Comparison of ENCODE assay signal across 8 cellular contexts in genomic region chr11:35077709-35078695, GRCh38.
DNase-seq lines count a peak whose midpoint lies in the region; ATAC-seq and TF ChIP-seq lines count a peak whose summit lies in the region.

No MANE protein-coding gene starts in this region.

- peaks cover 0 to 5% of the 10 kb centered on the region in 2 donors for H3K36me3 Mint-ChIP-seq in activated T-cell treated with anti-CD3 and anti-CD28 coated beads, Interleukin-2, amount 50 U/mL, for 72 hours (ENCODE audit: insufficient read depth in 2 of 2)

- no peak for TF ChIP-seq CTCF in tibial artery (IDR thresholded peaks at IDR 0.05)

- intact Hi-C loops in right cardiac atrium (cut with DNase I), result no loop called here
- intact Hi-C loops in posterior cingulate gyrus (cut with DNase I), result no loop called here
- intact Hi-C loops in tibial artery (cut with DNase I; ENCODE audit: low total_unique reads), result no loop called here

- H3K4me3 ChIP-seq in mucosa of rectum (ENCODE audit: low read length in 2 of 2) (no peak overlapping the region), right cardiac atrium (ENCODE audit: low read length) (no peak overlapping the region), tibial artery (no peak overlapping the region)

- DNase-seq in GM04504 (ENCODE audit: low read depth) (peak; percentile 59), M059J (ENCODE audit: low read depth) (peak; percentile 94), right cardiac atrium (no peak), posterior cingulate gyrus (no peak), tibial artery (no peak)
- peak; percentile 50 to 54 for DNase-seq in activated T-cell treated with anti-CD3 and anti-CD28 coated beads, Interleukin-2, amount 50 U/mL, for 72 hours

- H3K27me3 ChIP-seq in mucosa of rectum (ENCODE audit: control insufficient read depth in 2 of 2, insufficient read depth in 2 of 2, low read length in 2 of 2), result no peaks in the 10 kb centered on the region
- no peaks in the 10 kb centered on the region for H3K27me3 ChIP-seq in right cardiac atrium (ENCODE audit: control insufficient read depth, insufficient read depth)
- no peaks in the 10 kb centered on the region for H3K27me3 ChIP-seq in tibial artery

- 69% methylated on average over 6 of the region's 6 CpGs for WGBS in right cardiac atrium

- peaks cover 6 to 19% of the 10 kb centered on the region in 2 donors for H3K4me1 ChIP-seq in mucosa of rectum (ENCODE audit: control insufficient read depth in 2 of 2, insufficient read depth in 2 of 2, low read length in 2 of 2)
- H3K4me1 ChIP-seq in right cardiac atrium (ENCODE audit: control insufficient read depth, insufficient read depth, low read length), result no peaks in the 10 kb centered on the region
- peaks cover 0 to 48% (median 21%) of the 10 kb centered on the region in 4 donors for H3K4me1 ChIP-seq in tibial artery

- no peaks in the 10 kb centered on the region for H3K27me3 Mint-ChIP-seq in activated T-cell treated with anti-CD3 and anti-CD28 coated beads, Interleukin-2, amount 50 U/mL, for 72 hours (ENCODE audit: low read depth)

- no peaks in the 10 kb centered on the region for H3K36me3 ChIP-seq in mucosa of rectum (ENCODE audit: control insufficient read depth in 2 of 2, insufficient read depth in 2 of 2, low read length in 2 of 2)
- no peaks in the 10 kb centered on the region for H3K36me3 ChIP-seq in tibial artery

- peaks cover 0 to 5% of the 10 kb centered on the region in 2 donors for H3K9me3 Mint-ChIP-seq in activated T-cell treated with anti-CD3 and anti-CD28 coated beads, Interleukin-2, amount 50 U/mL, for 72 hours

- H3K4me3 Mint-ChIP-seq in activated T-cell treated with anti-CD3 and anti-CD28 coated beads, Interleukin-2, amount 50 U/mL, for 72 hours, result peak overlapping the region; percentile 67 to 89

- H3K27ac ChIP-seq in mucosa of rectum (ENCODE audit: low read depth in 2 of 2, low read length in 2 of 2) (peak overlapping the region; percentile 10 to 49), right cardiac atrium (ENCODE audit: low read length) (no peak overlapping the region), tibial artery (no peak overlapping the region)

- H3K9ac ChIP-seq in mucosa of rectum (ENCODE audit: low read depth in 1 of 2, low read length in 2 of 2), result peak overlapping the region in 1 of 2 donors; percentile 17

- ATAC-seq in GM21825 (IDR thresholded peaks at IDR 0.05; ENCODE audit: unreplicated experiment) (peak; percentile 53), right cardiac atrium (no peak)
- peak; percentile 77 to 78 for ATAC-seq in activated T-cell treated with anti-CD3 and anti-CD28 coated beads, Interleukin-2, amount 50 U/mL, for 72 hours (replicated peaks in 1 of 2)

- H3K4me1 Mint-ChIP-seq in activated T-cell treated with anti-CD3 and anti-CD28 coated beads, Interleukin-2, amount 50 U/mL, for 72 hours (ENCODE audit: low read depth), result peaks cover 88% of the 10 kb centered on the region

- H3K9me3 ChIP-seq in mucosa of rectum (ENCODE audit: control insufficient read depth in 2 of 2, low read length in 2 of 2) (no peaks in the 10 kb centered on the region), right cardiac atrium (ENCODE audit: control insufficient read depth, low read length) (no peaks in the 10 kb centered on the region), tibial artery (no peaks in the 10 kb centered on the region)

- peak overlapping the region; percentile 94 for H3K27ac Mint-ChIP-seq in activated T-cell treated with anti-CD3 and anti-CD28 coated beads, Interleukin-2, amount 50 U/mL, for 72 hours

Comparison
In these comparisons a context has a peak if more than half of its experiments do, and no peak if none do; other contexts are left out.
1. DNase-seq: peak in GM04504 (single experiment), M059J (single experiment) and activated T-cell treated with anti-CD3 and anti-CD28 coated beads, Interleukin-2, amount 50 U/mL, for 72 hours (2 of 2); none in right cardiac atrium (0 of 3), posterior cingulate gyrus (0 of 10) and tibial artery (0 of 2).
2. ATAC-seq: peak in GM21825 (single experiment) and activated T-cell treated with anti-CD3 and anti-CD28 coated beads, Interleukin-2, amount 50 U/mL, for 72 hours (2 of 2); none in right cardiac atrium (0 of 2).
3. H3K27ac ChIP-seq: peak in mucosa of rectum (2 of 2); none in right cardiac atrium (single experiment) and tibial artery (0 of 2).